1 cellular context compared by ENCODE assay signal in the genomic region with DNA sequence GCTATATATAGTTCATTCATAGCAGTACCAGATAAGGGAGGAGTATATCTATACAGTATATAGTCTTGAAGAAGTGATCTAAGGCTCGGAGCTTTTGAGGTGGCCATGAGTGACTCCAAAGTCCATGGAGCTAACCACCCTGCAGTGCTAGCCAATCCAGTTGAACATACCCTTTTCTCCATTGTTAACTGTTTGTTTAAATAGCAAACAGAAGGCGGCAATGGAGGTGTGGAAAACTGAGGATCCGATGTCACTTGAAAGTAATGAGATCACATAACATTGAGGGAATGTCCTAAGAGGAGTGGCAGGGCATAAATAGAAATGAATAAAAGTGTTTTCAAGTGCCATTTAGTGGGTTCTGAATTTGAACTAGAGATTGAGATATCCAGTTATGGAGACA.
TF ChIP-seq lines count a peak whose summit lies in the region.

No MANE protein-coding gene starts in this region.

TF ChIP-seq in GM23338, 12 proteins besides CTCF, POLR2A, EP300 and RAD21 (continued from another document):
- TF ChIP-seq, protein P1, sequence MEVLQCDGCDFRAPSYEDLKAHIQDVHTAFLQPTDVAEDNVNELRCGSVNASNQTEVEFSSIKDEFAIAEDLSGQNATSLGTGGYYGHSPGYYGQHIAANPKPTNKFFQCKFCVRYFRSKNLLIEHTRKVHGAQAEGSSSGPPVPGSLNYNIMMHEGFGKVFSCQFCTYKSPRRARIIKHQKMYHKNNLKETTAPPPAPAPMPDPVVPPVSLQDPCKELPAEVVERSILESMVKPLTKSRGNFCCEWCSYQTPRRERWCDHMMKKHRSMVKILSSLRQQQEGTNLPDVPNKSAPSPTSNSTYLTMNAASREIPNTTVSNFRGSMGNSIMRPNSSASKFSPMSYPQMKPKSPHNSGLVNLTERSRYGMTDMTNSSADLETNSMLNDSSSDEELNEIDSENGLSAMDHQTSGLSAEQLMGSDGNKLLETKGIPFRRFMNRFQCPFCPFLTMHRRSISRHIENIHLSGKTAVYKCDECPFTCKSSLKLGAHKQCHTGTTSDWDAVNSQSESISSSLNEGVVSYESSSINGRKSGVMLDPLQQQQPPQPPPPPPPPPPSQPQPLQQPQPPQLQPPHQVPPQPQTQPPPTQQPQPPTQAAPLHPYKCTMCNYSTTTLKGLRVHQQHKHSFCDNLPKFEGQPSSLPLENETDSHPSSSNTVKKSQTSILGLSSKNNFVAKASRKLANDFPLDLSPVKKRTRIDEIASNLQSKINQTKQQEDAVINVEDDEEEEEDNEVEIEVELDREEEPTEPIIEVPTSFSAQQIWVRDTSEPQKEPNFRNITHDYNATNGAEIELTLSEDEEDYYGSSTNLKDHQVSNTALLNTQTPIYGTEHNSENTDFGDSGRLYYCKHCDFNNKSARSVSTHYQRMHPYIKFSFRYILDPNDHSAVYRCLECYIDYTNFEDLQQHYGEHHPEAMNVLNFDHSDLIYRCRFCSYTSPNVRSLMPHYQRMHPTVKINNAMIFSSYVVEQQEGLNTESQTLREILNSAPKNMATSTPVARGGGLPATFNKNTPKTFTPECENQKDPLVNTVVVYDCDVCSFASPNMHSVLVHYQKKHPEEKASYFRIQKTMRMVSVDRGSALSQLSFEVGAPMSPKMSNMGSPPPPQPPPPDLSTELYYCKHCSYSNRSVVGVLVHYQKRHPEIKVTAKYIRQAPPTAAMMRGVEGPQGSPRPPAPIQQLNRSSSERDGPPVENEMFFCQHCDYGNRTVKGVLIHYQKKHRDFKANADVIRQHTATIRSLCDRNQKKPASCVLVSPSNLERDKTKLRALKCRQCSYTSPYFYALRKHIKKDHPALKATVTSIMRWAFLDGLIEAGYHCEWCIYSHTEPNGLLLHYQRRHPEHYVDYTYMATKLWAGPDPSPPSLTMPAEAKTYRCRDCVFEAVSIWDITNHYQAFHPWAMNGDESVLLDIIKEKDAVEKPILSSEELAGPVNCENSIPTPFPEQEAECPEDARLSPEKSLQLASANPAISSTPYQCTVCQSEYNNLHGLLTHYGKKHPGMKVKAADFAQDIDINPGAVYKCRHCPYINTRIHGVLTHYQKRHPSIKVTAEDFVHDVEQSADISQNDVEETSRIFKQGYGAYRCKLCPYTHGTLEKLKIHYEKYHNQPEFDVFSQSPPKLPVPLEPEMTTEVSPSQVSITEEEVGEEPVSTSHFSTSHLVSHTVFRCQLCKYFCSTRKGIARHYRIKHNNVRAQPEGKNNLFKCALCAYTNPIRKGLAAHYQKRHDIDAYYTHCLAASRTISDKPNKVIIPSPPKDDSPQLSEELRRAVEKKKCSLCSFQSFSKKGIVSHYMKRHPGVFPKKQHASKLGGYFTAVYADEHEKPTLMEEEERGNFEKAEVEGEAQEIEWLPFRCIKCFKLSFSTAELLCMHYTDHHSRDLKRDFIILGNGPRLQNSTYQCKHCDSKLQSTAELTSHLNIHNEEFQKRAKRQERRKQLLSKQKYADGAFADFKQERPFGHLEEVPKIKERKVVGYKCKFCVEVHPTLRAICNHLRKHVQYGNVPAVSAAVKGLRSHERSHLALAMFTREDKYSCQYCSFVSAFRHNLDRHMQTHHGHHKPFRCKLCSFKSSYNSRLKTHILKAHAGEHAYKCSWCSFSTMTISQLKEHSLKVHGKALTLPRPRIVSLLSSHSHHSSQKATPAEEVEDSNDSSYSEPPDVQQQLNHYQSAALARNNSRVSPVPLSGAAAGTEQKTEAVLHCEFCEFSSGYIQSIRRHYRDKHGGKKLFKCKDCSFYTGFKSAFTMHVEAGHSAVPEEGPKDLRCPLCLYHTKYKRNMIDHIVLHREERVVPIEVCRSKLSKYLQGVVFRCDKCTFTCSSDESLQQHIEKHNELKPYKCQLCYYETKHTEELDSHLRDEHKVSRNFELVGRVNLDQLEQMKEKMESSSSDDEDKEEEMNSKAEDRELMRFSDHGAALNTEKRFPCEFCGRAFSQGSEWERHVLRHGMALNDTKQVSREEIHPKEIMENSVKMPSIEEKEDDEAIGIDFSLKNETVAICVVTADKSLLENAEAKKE (CRISPR knock-in tag; IDR thresholded peaks at IDR 0.05) = no peak
